ENCODE assay signal across 11 cellular contexts in the genomic region with DNA sequence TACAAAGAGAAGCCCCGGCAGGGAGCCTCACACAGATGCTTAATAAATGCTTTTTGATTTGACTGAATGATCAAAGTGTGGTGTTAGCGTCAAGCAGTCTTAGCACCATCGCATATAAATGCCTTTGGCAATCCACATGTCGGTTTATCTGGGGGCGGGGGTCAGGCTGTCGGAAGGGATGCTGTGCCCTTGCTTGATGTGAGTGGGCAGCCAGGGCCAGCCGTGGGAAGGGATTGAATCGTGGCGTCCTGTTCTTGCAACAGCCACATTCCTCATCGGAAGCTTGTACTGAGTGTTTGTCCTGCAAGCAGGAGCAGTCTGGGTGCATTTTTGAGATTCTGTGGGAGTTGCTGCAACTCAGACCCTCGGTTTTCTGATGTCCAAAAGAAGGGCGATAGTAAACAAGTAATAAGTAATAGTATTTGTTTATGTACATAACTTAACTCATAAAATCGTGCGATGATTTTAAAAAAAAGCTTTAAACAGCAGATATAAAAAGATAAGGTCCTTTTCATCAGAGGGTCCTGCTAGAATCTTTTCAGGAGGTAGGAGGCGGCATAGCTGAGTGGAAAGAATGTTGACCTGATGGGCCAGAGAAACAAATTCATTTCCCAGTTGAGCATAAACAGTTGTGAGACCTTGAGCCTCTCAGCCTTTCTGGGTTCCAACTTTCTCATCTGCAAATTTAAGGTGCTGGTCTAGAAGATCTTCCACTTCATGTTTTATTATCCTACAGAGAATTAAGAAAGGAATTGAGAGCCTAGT.
DNase-seq lines count a peak whose midpoint lies in the region; FAIRE-seq and TF ChIP-seq lines count a peak whose summit lies in the region.
"Had no signal": no experiment of that assay in that cellular context is flagged by ENCODE, and none has a peak within 500 bp of the region (broad histone marks: within the 10 kb centered on the region; RNA-seq: fewer than 3 reads in every experiment).

No MANE protein-coding gene starts in this region.

- H3K79me2 ChIP-seq in Loucy (ENCODE audit: insufficient read depth, low read length) (no peaks in the 10 kb centered on the region), mesendoderm (ENCODE audit: control insufficient read depth, insufficient read depth, low read length) (no peaks in the 10 kb centered on the region)

- no peak overlapping the region for H2AFZ ChIP-seq in Loucy (ENCODE audit: low read length)

- peak overlapping the region; percentile 25 for H3K56ac ChIP-seq in mesendoderm (ENCODE audit: low read length)

- DNase-seq in mesendoderm (peak; percentile 78), thyroid gland (peak; percentile 58 to 71), activated T-cell treated with anti-CD3 and anti-CD28 coated beads for 4 hours (no peak), D721Med (ENCODE audit: insufficient read length, low spot score) (no peak), NCI-H510A (lab: John Stamatoyannopoulos, UW) (no peak), DMS79 (lab: John Stamatoyannopoulos, UW) (no peak)
- DNase-seq: activated effector memory CD4-positive, alpha-beta T cell treated with anti-CD3 and anti-CD28 coated beads, Interleukin-2, amount 50 U/mL, for 16 hours; right lobe of liver had no signal

- H3K9ac ChIP-seq in Loucy (ENCODE audit: low read depth, low read length, poor library complexity, severe bottlenecking) (no peak overlapping the region), mesendoderm (ENCODE audit: low read length) (no peak overlapping the region)

- H3K4me1 ChIP-seq in Loucy (ENCODE audit: insufficient read depth, low read length, poor library complexity, severe bottlenecking) (no peaks in the 10 kb centered on the region), mesendoderm (ENCODE audit: control insufficient read depth, low read depth, low read length) (peaks cover 6% of the 10 kb centered on the region), thyroid gland (peaks cover 49 to 53% of the 10 kb centered on the region in 2 donors)

- no peak overlapping the region for H3K18ac ChIP-seq in mesendoderm (ENCODE audit: low read length)

- H3K4me3 ChIP-seq in Loucy (ENCODE audit: low read length, poor library complexity, severe bottlenecking) (no peak overlapping the region), mesendoderm (ENCODE audit: low read length) (no peak overlapping the region), thyroid gland (replicated peaks in 1 of 3) (no peak overlapping the region)
- H3K4me3 ChIP-seq: right lobe of liver had no signal

- H2BK15ac ChIP-seq in mesendoderm (replicated peaks; ENCODE audit: low read depth), result no peak overlapping the region

- H3K36me3 ChIP-seq in Loucy (ENCODE audit: insufficient read depth, low read length), result no peaks in the 10 kb centered on the region
- H3K36me3 ChIP-seq in mesendoderm (ENCODE audit: control insufficient read depth, insufficient read depth, low read length), result no peaks in the 10 kb centered on the region
- H3K36me3 ChIP-seq in thyroid gland, result no peaks in the 10 kb centered on the region
- H3K36me3 ChIP-seq: right lobe of liver had no signal

- H3K4ac ChIP-seq in mesendoderm (ENCODE audit: low read depth, low read length), result no peak overlapping the region

- no peaks in the 10 kb centered on the region for H3K79me1 ChIP-seq in mesendoderm (ENCODE audit: low read length)

- H3K9me3 ChIP-seq in Loucy (ENCODE audit: insufficient read depth, low read depth, low read length) (no peaks in the 10 kb centered on the region), thyroid gland (no peaks in the 10 kb centered on the region)
- H3K9me3 ChIP-seq: right lobe of liver had no signal

- intact Hi-C loops in thyroid gland (cut with DNase I), result loop anchor here (5.0 kb wide), 1 partner anchor 384 kb away; no protein-coding TSS in a partner anchor

- H3K27ac ChIP-seq in mesendoderm (ENCODE audit: low read depth, low read length) (no peak overlapping the region), thyroid gland (peak overlapping the region in 2 of 3 donors; percentile 62 to 85)
- H3K27ac ChIP-seq: right lobe of liver had no signal

- H3K27me3 ChIP-seq in Loucy (ENCODE audit: insufficient read depth, low read length, poor library complexity, severe bottlenecking) (no peaks in the 10 kb centered on the region), mesendoderm (ENCODE audit: insufficient read depth, low read length, poor library complexity) (no peaks in the 10 kb centered on the region), thyroid gland (no peaks in the 10 kb centered on the region)
- H3K27me3 ChIP-seq: right lobe of liver had no signal

- H3K9me2 ChIP-seq in Loucy (replicated peaks; ENCODE audit: low read depth, low read length), result no peaks in the 10 kb centered on the region

- no peak overlapping the region for H2BK120ac ChIP-seq in mesendoderm (ENCODE audit: low read depth, low read length)

- H3K4me2 ChIP-seq in Loucy (ENCODE audit: low read depth, low read length, poor library complexity, severe bottlenecking), result no peak overlapping the region
- no peak overlapping the region for H3K4me2 ChIP-seq in mesendoderm (ENCODE audit: low read length)

- no peak overlapping the region for H2BK5ac ChIP-seq in mesendoderm (ENCODE audit: low read length)

- no peak overlapping the region for H2AK5ac ChIP-seq in mesendoderm (ENCODE audit: low read length)

- H4K5ac ChIP-seq in mesendoderm (ENCODE audit: low read length), result no peak overlapping the region

- WGBS in mesendoderm (ENCODE audit: extremely low coverage, insufficient coverage, low lambda C conversion rate), result no CpG with 5 or more reads among the region's 15 CpGs
- 30 to 35% methylated on average over 15 of the region's 15 CpGs for WGBS in thyroid gland, 2 donors

- 0 out of 2 replicates have a peak, but pooled peaks have one; percentile 16 for TF ChIP-seq CTCF in Loucy (conservative IDR thresholded peaks at IDR 0.05; ENCODE audit: low read length)
- TF ChIP-seq CTCF in thyroid gland (IDR thresholded peaks at IDR 0.05), result peak in 1 of 6 experiments; percentile 28
- no peak for TF ChIP-seq CTCF in D721Med (IDR thresholded peaks at IDR 0.05; ENCODE audit: insufficient read depth, missing control alignments)

- H3F3A ChIP-seq in Loucy (ENCODE audit: low read depth), result no peaks in the 10 kb centered on the region

- H4K20me1 ChIP-seq in Loucy (ENCODE audit: insufficient read depth, low read length, poor library complexity, severe bottlenecking), result no peaks in the 10 kb centered on the region

- H3K23ac ChIP-seq in mesendoderm (ENCODE audit: low read length), result no peak overlapping the region

- H4K8ac ChIP-seq in mesendoderm (ENCODE audit: low read depth, low read length), result no peak overlapping the region

- peak in 1 of 2 donors; percentile 56 for TF ChIP-seq POLR2A in thyroid gland (IDR thresholded peaks at IDR 0.05)

- peak; percentile 91 for FAIRE-seq in endometrium (lab: Jason Lieb, UNC)
- FAIRE-seq in D721Med (lab: Jason Lieb, UNC), result no peak
- FAIRE-seq: G401.6 had no signal

Comparison
In these comparisons a context has a peak if more than half of its experiments do, and no peak if none do; other contexts are left out.
1. DNase-seq: peak in mesendoderm (single experiment) and thyroid gland (2 of 2); none in activated T-cell treated with anti-CD3 and anti-CD28 coated beads for 4 hours (single experiment), D721Med (single experiment), NCI-H510A (single experiment) and DMS79 (single experiment).